25 cellular contexts compared by ENCODE assay signal in the genomic region with DNA sequence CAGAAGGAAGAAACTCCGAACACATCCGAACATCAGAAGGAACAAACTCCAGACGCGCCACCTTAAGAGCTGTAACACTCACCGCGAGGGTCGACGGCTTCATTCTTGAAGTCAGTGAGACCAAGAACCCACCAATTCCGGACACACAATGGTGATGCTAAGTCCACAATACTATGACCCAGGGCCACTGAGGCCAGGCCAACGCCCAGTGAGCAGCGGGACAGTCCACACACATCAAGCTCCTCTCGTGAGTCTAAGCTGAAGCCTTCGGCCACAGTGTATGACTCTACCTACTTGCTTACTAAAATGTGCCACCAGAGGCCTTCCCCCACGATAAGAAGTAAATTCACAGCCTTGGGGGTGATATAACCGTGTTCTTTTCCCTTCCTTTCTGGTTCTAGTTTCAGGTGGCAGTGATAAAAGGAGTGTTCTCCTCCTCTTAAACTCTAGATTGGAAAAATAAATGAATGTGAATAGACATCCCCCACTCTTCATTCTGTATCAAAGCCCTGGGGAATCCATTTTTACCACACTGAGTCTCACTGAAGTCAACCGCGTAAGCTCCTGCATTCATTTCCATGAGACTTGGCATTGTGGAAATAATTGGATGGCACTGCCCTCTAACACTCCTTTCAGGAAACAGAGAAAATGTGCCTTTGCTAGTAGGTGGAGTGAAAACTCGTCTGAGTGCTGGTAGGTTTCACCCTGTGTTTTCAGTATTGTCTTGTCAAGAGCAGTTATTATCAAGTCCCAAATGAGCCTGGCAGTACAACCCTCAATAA. TPM values are rescaled to one million over a fixed set of nuclear protein-coding genes. Genes with fewer than 3 reads are reported as not detected.
A peak's percentile ranks its signal among the peaks of the same experiment; 100 is the strongest.
DNase-seq lines count a peak whose midpoint lies in the region; ATAC-seq and TF ChIP-seq lines count a peak whose summit lies in the region.
"Had no signal": no experiment of that assay in that cellular context is flagged by ENCODE, and none has a peak within 500 bp of the region (broad histone marks: within the 10 kb centered on the region; RNA-seq: fewer than 3 reads in every experiment).

No MANE protein-coding gene starts in this region.

- H3K27ac ChIP-seq in A673 (ENCODE audit: low read depth, low read length, poor library complexity, severe bottlenecking) (no peak overlapping the region), SK-N-MC (peak overlapping the region; percentile 68), lung (ENCODE audit: low read depth in 1 of 2, low read length in 1 of 2) (no peak overlapping the region)
- H3K27ac ChIP-seq: adrenal gland, breast epithelium had no signal

- intact Hi-C loops in A673 (cut with micrococcal nuclease; ENCODE audit: unreplicated experiment), result no loop called here

- H3K27me3 ChIP-seq in A673 (replicated peaks; ENCODE audit: insufficient read depth, low read depth, low read length, poor library complexity), result no peaks in the 10 kb centered on the region
- H3K27me3 ChIP-seq in lung (ENCODE audit: control insufficient read depth, insufficient read depth), result no peaks in the 10 kb centered on the region
- H3K27me3 ChIP-seq: adrenal gland, breast epithelium had no signal

- H3K9ac ChIP-seq in SK-N-MC (ENCODE audit: insufficient read length), result no peak overlapping the region

- POLR2A ChIA-PET in A673 (lab: Charles Lee; ENCODE audit: low non-redundant PET), result no interaction called here

- no peaks in the 10 kb centered on the region for H3K9me3 ChIP-seq in A673 (ENCODE audit: low read depth, low read length, poor library complexity, severe bottlenecking)
- H3K9me3 ChIP-seq in SK-N-MC (ENCODE audit: low read depth, low read length), result no peaks in the 10 kb centered on the region
- no peaks in the 10 kb centered on the region for H3K9me3 ChIP-seq in lung (ENCODE audit: control insufficient read depth in 2 of 2, insufficient read depth in 1 of 2, low read length in 1 of 2)
- H3K9me3 ChIP-seq: adrenal gland, breast epithelium had no signal

- H3K4me1 ChIP-seq in A673 (ENCODE audit: insufficient read depth, low read length, poor library complexity, severe bottlenecking), result no peaks in the 10 kb centered on the region
- peaks cover 0 to 4% of the 10 kb centered on the region in 2 donors for H3K4me1 ChIP-seq in lung (ENCODE audit: control insufficient read depth in 2 of 2, insufficient read depth in 2 of 2, low read length in 2 of 2)
- H3K4me1 ChIP-seq: adrenal gland, breast epithelium had no signal

- DNase-seq in A673 (ENCODE audit: low spot score) (peak; percentile 51), COR-L47 (lab: John Stamatoyannopoulos, UW) (peak; percentile 8), SK-N-MC (ENCODE audit: low read depth, low spot score) (peak; percentile 35), lung (ENCODE audit: low spot score) (peak; percentile 10), DMS53 (lab: John Stamatoyannopoulos, UW) (no peak), GM10266 (ENCODE audit: extremely low spot score) (no peak)
- DNase-seq: activated CD4-positive, alpha-beta T cell treated with anti-CD3 and anti-CD28 coated beads, Interleukin-2, amount 50 U/mL, for 48 hours; activated gamma-delta T cell treated with Interleukin-2 at 50 U/mL for 16 hours; activated T-cell treated with anti-CD3 and anti-CD28 coated beads for 4 hours; adrenal gland; CD4-positive, alpha-beta memory T cell; endodermal cell; KG1; left colon; mesenchymal stem cell; natural killer cell; NCI-H1930; NCI-H510A treated with DMSO at 0.1 percent for 48 hours; T1000 had no signal

- CTCF ChIA-PET in A673 (lab: Charles Lee), result no interaction called here

- H3K36me3 ChIP-seq in A673 (ENCODE audit: insufficient read depth, low read length, poor library complexity, severe bottlenecking) (no peaks in the 10 kb centered on the region), SK-N-MC (ENCODE audit: insufficient read depth, low read length) (no peaks in the 10 kb centered on the region), lung (ENCODE audit: control insufficient read depth in 2 of 2, insufficient read depth in 2 of 2, low read length in 2 of 2) (no peaks in the 10 kb centered on the region)
- H3K36me3 ChIP-seq: adrenal gland, breast epithelium had no signal

- ATAC-seq in lung (ENCODE audit: insufficient read depth, low FRiP score), result no peak
- ATAC-seq in GM18873 (IDR thresholded peaks at IDR 0.05; ENCODE audit: low FRiP score, unreplicated experiment), result no peak
- no peak for ATAC-seq in GM21717 (IDR thresholded peaks at IDR 0.05; ENCODE audit: unreplicated experiment)
- ATAC-seq: GM12878; left colon; natural killer cell; stimulated activated effector memory CD8-positive, alpha-beta T cell treated with anti-CD3 and anti-CD28 coated beads, Interleukin-12 subunit alpha, Interleukin-12 subunit beta, amount 100 ng/mL, for 72 hours; WTC11 had no signal

- no TSS peak for BruUV-seq in A673 (replicated peaks; lab: Mats Ljungman, UMichigan)

- H3K4me3 ChIP-seq in A673 (ENCODE audit: low read depth, low read length, poor library complexity, severe bottlenecking), result no peak overlapping the region
- H3K4me3 ChIP-seq in SK-N-MC, result peak overlapping the region; percentile 21; the same call in 1 of the 2 replicates
- no peak overlapping the region for H3K4me3 ChIP-seq in lung
- H3K4me3 ChIP-seq: adrenal gland, breast epithelium, GM12878 had no signal

- TF ChIP-seq CTCF in A673 (conservative IDR thresholded peaks at IDR 0.05; ENCODE audit: low read depth, low read length) (no peak), lung (IDR thresholded peaks at IDR 0.05; ENCODE audit: control extremely low read depth, extremely low read depth) (no peak), GM10266 (IDR thresholded peaks at IDR 0.05; ENCODE audit: control insufficient read depth, insufficient read depth, low read depth, missing control alignments) (no peak)

- 86 to 91% methylated on average over 18 of the region's 18 CpGs for WGBS in lung, 2 donors

RNA-seq across cellular contexts. Expression of gene CDKN2AIP, which starts 10.0 kb away (rescaled TPM):
- 20.6 and 21.9 TPM in 2 replicates for total RNA-seq in A673 (2021)
- 10 to 100 TPM; 12.6 to 19.6 TPM for total RNA-seq in lung
- 10 to 100 TPM in 1 of 2 donors, 1 to 10 TPM in 1; 9.1 to 10.1 TPM for polyA plus RNA-seq in lung

Comparison
In these comparisons a context has a peak if more than half of its experiments do, and no peak if none do; other contexts are left out.
1. DNase-seq: peak in A673 (single experiment), COR-L47 (single experiment), SK-N-MC (single experiment) and lung (single experiment); none in DMS53 (single experiment) and GM10266 (single experiment).